In the genomic region with DNA sequence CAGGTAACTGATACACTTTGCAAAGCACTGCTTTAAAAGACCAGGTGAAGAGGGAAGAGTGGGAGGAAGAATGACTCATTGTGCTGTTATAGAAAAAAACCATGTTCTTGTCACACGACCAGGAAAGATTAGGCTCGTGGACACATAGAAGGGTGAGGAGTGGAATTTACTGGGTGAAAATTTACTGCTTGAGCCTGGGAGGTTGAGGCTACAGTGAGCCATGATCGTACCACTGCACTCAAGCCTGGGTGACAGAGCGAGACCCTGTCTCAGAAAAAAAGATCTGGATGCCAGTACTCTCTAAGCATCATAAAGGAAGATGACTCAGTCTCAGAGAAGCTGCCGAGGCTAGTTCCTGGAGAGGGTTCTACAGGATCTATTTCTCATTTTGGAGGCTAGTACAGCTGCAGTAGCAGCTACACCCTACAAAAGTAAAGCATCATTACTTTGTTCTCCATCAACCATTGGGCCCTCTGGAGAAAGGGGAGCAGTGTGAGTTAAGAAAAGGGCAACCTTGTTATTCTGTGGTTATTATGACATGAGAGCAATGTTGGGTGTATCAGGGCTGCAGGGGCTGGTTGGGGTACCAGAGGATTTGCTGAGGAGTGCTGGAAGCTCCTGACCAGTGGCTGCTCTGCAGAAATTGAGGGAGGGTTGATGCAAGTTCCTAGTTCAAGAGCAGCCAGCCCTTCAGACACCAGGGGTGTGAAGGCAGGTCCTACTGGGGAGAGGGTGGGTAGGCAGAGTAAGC, we compare ENCODE assay signal across 7 cellular contexts.
DNase-seq lines count a peak whose midpoint lies in the region; ATAC-seq, FAIRE-seq and TF ChIP-seq lines count a peak whose summit lies in the region.

No MANE protein-coding gene starts in this region.

- DNase-seq in HTR-8/SVneo (ENCODE audit: insufficient read length, low spot score) (peak; percentile 38), epithelial cell of esophagus (ENCODE audit: low read depth) (peak; percentile 68), NCI-H2171 treated with DMSO at 0.1 percent for 48 hours (lab: John Stamatoyannopoulos, UW) (no peak), sciatic nerve (ENCODE audit: low spot score) (no peak), NCI-H2171 (lab: John Stamatoyannopoulos, UW) (no peak)
- DNase-seq in activated CD4-positive, alpha-beta T cell treated with anti-CD3 and anti-CD28 coated beads, Interleukin-2, amount 10 ng/mL, durations not matched to agents 24 days and 14 days: peak; percentile 76
- no peak for DNase-seq in stimulated activated effector memory CD8-positive, alpha-beta T cell treated with anti-CD3 and anti-CD28 coated beads, Interleukin-12 subunit alpha, Interleukin-12 subunit beta, amount 100 ng/mL, for 72 hours (ENCODE audit: low spot score in 2 of 2)

- no peaks in the 10 kb centered on the region for H3K27me3 Mint-ChIP-seq in activated CD4-positive, alpha-beta T cell treated with anti-CD3 and anti-CD28 coated beads, Interleukin-2, amount 10 ng/mL, durations not matched to agents 24 days and 14 days

- no peak for FAIRE-seq in HTR-8/SVneo (lab: Jason Lieb, UNC)

- peak overlapping the region; percentile 73 for H3K27ac Mint-ChIP-seq in activated CD4-positive, alpha-beta T cell treated with anti-CD3 and anti-CD28 coated beads, Interleukin-2, amount 10 ng/mL, durations not matched to agents 24 days and 14 days
- peak overlapping the region; percentile 26 for H3K27ac Mint-ChIP-seq in stimulated activated effector memory CD8-positive, alpha-beta T cell treated with anti-CD3 and anti-CD28 coated beads, Interleukin-12 subunit alpha, Interleukin-12 subunit beta, amount 100 ng/mL, for 72 hours

- TF ChIP-seq CTCF in epithelial cell of esophagus (IDR thresholded peaks at IDR 0.05; ENCODE audit: insufficient read depth, low read depth, low read length, missing control alignments): no peak

- peak overlapping the region; percentile 52 for H3K4me3 Mint-ChIP-seq in activated CD4-positive, alpha-beta T cell treated with anti-CD3 and anti-CD28 coated beads, Interleukin-2, amount 10 ng/mL, durations not matched to agents 24 days and 14 days
- peak overlapping the region; percentile 44 for H3K4me3 Mint-ChIP-seq in stimulated activated effector memory CD8-positive, alpha-beta T cell treated with anti-CD3 and anti-CD28 coated beads, Interleukin-12 subunit alpha, Interleukin-12 subunit beta, amount 100 ng/mL, for 72 hours

- H3K36me3 Mint-ChIP-seq in activated CD4-positive, alpha-beta T cell treated with anti-CD3 and anti-CD28 coated beads, Interleukin-2, amount 10 ng/mL, durations not matched to agents 24 days and 14 days (ENCODE audit: low read depth): peaks cover 3% of the 10 kb centered on the region
- H3K36me3 Mint-ChIP-seq in stimulated activated effector memory CD8-positive, alpha-beta T cell treated with anti-CD3 and anti-CD28 coated beads, Interleukin-12 subunit alpha, Interleukin-12 subunit beta, amount 100 ng/mL, for 72 hours: no peaks in the 10 kb centered on the region

- H3K9me3 Mint-ChIP-seq in activated CD4-positive, alpha-beta T cell treated with anti-CD3 and anti-CD28 coated beads, Interleukin-2, amount 10 ng/mL, durations not matched to agents 24 days and 14 days: no peaks in the 10 kb centered on the region
- H3K9me3 Mint-ChIP-seq in stimulated activated effector memory CD8-positive, alpha-beta T cell treated with anti-CD3 and anti-CD28 coated beads, Interleukin-12 subunit alpha, Interleukin-12 subunit beta, amount 100 ng/mL, for 72 hours: no peaks in the 10 kb centered on the region

- H3K4me1 Mint-ChIP-seq in activated CD4-positive, alpha-beta T cell treated with anti-CD3 and anti-CD28 coated beads, Interleukin-2, amount 10 ng/mL, durations not matched to agents 24 days and 14 days: peaks cover 35% of the 10 kb centered on the region
- peaks cover 12% of the 10 kb centered on the region for H3K4me1 Mint-ChIP-seq in stimulated activated effector memory CD8-positive, alpha-beta T cell treated with anti-CD3 and anti-CD28 coated beads, Interleukin-12 subunit alpha, Interleukin-12 subunit beta, amount 100 ng/mL, for 72 hours

- no peak overlapping the region for H3K4me3 ChIP-seq in epithelial cell of esophagus (ENCODE audit: low read length)

- peak; percentile 91 for ATAC-seq in stimulated activated effector memory CD8-positive, alpha-beta T cell treated with anti-CD3 and anti-CD28 coated beads, Interleukin-12 subunit alpha, Interleukin-12 subunit beta, amount 100 ng/mL, for 72 hours
- no peak for ATAC-seq in sciatic nerve

- intact Hi-C loops in activated CD4-positive, alpha-beta T cell treated with anti-CD3 and anti-CD28 coated beads, Interleukin-2, amount 10 ng/mL, durations not matched to agents 24 days and 14 days (cut with micrococcal nuclease): loop anchor here (1.0 kb wide), 2 partner anchors 11 to 18 kb away; no protein-coding TSS in a partner anchor
- intact Hi-C loops in sciatic nerve (cut with DNase I): no loop called here

Comparison
In these comparisons a context has a peak if more than half of its experiments do, and no peak if none do; other contexts are left out.
1. DNase-seq: peak in HTR-8/SVneo (single experiment), activated CD4-positive, alpha-beta T cell treated with anti-CD3 and anti-CD28 coated beads, Interleukin-2, amount 10 ng/mL, durations not matched to agents 24 days and 14 days (single experiment) and epithelial cell of esophagus (single experiment); none in stimulated activated effector memory CD8-positive, alpha-beta T cell treated with anti-CD3 and anti-CD28 coated beads, Interleukin-12 subunit alpha, Interleukin-12 subunit beta, amount 100 ng/mL, for 72 hours (0 of 2), NCI-H2171 treated with DMSO at 0.1 percent for 48 hours (single experiment), sciatic nerve (single experiment) and NCI-H2171 (single experiment).